Comparison of ENCODE assay signal across 8 cellular contexts in the genomic region with DNA sequence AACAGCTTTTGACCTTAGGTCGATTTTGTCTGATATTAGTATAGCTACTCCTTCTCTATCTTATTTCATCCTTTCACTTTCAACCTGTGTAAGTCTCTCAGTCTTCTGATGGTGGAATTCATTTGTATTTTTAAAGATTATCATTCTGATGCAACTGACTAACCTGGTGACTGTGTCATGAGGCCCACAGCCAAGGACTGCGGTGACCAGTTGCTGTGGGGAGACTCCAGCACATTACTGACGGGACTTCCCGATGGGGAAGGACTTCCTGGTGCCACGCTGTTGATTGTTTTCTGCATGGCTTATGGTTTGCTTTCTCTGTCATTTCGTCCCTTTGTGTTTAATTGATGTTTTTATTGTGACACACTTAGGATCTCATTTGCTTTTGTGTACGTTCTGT. TPM values are rescaled to one million over a fixed set of nuclear protein-coding genes. Genes with fewer than 3 reads are reported as not detected.
DNase-seq lines count a peak whose midpoint lies in the region; ATAC-seq and TF ChIP-seq lines count a peak whose summit lies in the region.

No MANE protein-coding gene starts in this region.

- H3K9me3 ChIP-seq in vagina: no peaks in the 10 kb centered on the region

- H3K27me3 ChIP-seq in vagina: no peaks in the 10 kb centered on the region

- H3K4me3 ChIP-seq in vagina: no peak overlapping the region

- no peaks in the 10 kb centered on the region for H3K4me1 ChIP-seq in vagina

- no peak overlapping the region for H3K27ac ChIP-seq in epithelial cell of prostate
- H3K27ac ChIP-seq in vagina: no peak overlapping the region

- DNase-seq in DMS153 (lab: John Stamatoyannopoulos, UW) (peak; percentile 40), MV-4-11 (lab: John Stamatoyannopoulos, UW) (peak; percentile 17), epithelial cell of prostate (ENCODE audit: low read depth, low spot score) (peak; percentile 8), vagina (ENCODE audit: extremely low spot score in 2 of 2) (no peak), NCI-H345 (lab: John Stamatoyannopoulos, UW) (no peak)

- TF ChIP-seq POLR2A in vagina (IDR thresholded peaks at IDR 0.05): no peak

- peak; percentile 83 for ATAC-seq in GM19463 (IDR thresholded peaks at IDR 0.05; ENCODE audit: unreplicated experiment)
- ATAC-seq in HG03469 (IDR thresholded peaks at IDR 0.05; ENCODE audit: unreplicated experiment): no peak
- ATAC-seq in HG03025 (IDR thresholded peaks at IDR 0.05; ENCODE audit: low FRiP score, unreplicated experiment): no peak

- intact Hi-C loops in vagina (cut with DNase I): no loop called here

- no peak for TF ChIP-seq CTCF in vagina (IDR thresholded peaks at IDR 0.05)

- no peaks in the 10 kb centered on the region for H3K36me3 ChIP-seq in vagina

RNA-seq across cellular contexts. Expression of a gene that starts 34.2 kb away (rescaled TPM):
- total RNA-seq in vagina: 0.74 TPM

Comparison
In these comparisons a context has a peak if more than half of its experiments do, and no peak if none do; other contexts are left out.
1. DNase-seq: peak in DMS153 (single experiment), MV-4-11 (single experiment) and epithelial cell of prostate (single experiment); none in vagina (0 of 2) and NCI-H345 (single experiment).